In the genomic region with DNA sequence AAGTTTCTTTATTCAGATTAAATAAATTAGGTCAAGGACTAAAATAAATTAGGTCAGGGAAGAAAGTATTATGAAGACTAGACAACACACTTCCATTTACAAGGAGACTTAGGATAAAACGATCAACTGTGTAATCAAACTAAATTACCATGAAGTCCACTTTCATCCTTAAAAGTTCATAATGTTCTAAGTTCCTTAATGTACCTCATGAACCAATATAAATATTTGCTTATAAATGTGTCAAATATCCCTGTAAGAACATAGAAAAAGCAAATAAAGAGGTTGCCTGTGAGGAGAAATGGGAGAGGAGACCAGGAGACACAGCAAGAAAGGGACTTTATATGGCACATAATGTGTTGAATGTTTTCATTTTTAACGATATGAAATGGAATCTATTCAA, we compare ENCODE assay signal across 25 cellular contexts.
"Had no signal": no experiment of that assay in that cellular context is flagged by ENCODE, and none has a peak within 500 bp of the region (broad histone marks: within the 10 kb centered on the region; RNA-seq: fewer than 3 reads in every experiment).

No MANE protein-coding gene starts in this region.

- H2AFZ ChIP-seq: hepatocyte had no signal

- H3K27me3 ChIP-seq: colonic mucosa, esophagus squamous epithelium, gastroesophageal sphincter, heart left ventricle, hepatocyte, left lung had no signal

- ATAC-seq: effector memory CD8-positive, alpha-beta T cell; esophagus mucosa; gastroesophageal sphincter; heart left ventricle; left cardiac atrium; left lung; left ventricle myocardium superior; lower lobe of right lung; mucosa of descending colon had no signal

- H3K4me1 ChIP-seq: colonic mucosa had no signal

- H3K36me3 ChIP-seq: colonic mucosa, left lung had no signal

- DNase-seq: colonic mucosa; cortex of kidney; effector CD8-positive, alpha-beta T cell; effector memory CD8-positive, alpha-beta T cell; endodermal cell; erythroblast; esophagus squamous epithelium; foreskin fibroblast; foreskin melanocyte; heart left ventricle; hypothalamus; immature natural killer cell; left cardiac atrium; left lung; left ventricle myocardium superior; lower lobe of right lung; mesenchymal stem cell; mucosa of descending colon; naive B cell had no signal

- FAIRE-seq: endometrium, keratinocyte had no signal

- H3K4me3 ChIP-seq: colonic mucosa, esophagus squamous epithelium, gastroesophageal sphincter, heart left ventricle, hepatocyte, left lung, lower lobe of right lung, mucosa of descending colon had no signal

- H3K9me3 ChIP-seq: colonic mucosa, esophagus squamous epithelium, gastroesophageal sphincter, heart left ventricle, left lung, lower lobe of right lung, mucosa of descending colon had no signal

- H3K27ac ChIP-seq: colonic mucosa, epithelial cell of prostate, esophagus squamous epithelium, gastroesophageal sphincter, heart left ventricle, hepatocyte, left lung, lower lobe of right lung had no signal
